11 cellular contexts compared by ENCODE assay signal in genomic region chr19:1471514-1472107, GRCh38. TPM values are rescaled to one million over a fixed set of nuclear protein-coding genes. Genes with fewer than 3 reads are reported as not detected.
A peak's percentile ranks its signal among the peaks of the same experiment; 100 is the strongest.
DNase-seq lines count a peak whose midpoint lies in the region; ATAC-seq and TF ChIP-seq lines count a peak whose summit lies in the region.
"Had no signal": no experiment of that assay in that cellular context is flagged by ENCODE, and none has a peak within 500 bp of the region (broad histone marks: within the 10 kb centered on the region; RNA-seq: fewer than 3 reads in every experiment).

No MANE protein-coding gene starts in this region.

- H3K27me3 ChIP-seq in GM23338 (ENCODE audit: insufficient read depth): peaks cover 66% of the 10 kb centered on the region

- peaks cover 16% of the 10 kb centered on the region; the same call in 1 of the 2 replicates for H4K20me1 ChIP-seq in GM23338 (replicated peaks; ENCODE audit: insufficient read depth)

- peaks cover 6% of the 10 kb centered on the region; the same call in 1 of the 2 replicates for H3K4me1 ChIP-seq in GM23338 (ENCODE audit: insufficient read depth)

- ATAC-seq in GM23338 (no peak), GM19463 (IDR thresholded peaks at IDR 0.05; ENCODE audit: unreplicated experiment) (no peak), HG02678 (IDR thresholded peaks at IDR 0.05; ENCODE audit: unreplicated experiment) (no peak), GM18873 (IDR thresholded peaks at IDR 0.05; ENCODE audit: low FRiP score, unreplicated experiment) (no peak)
- ATAC-seq: upper lobe of right lung had no signal

- peak in 1 of 2 experiments; percentile 42; a peak in 2 of 4 replicates for TF ChIP-seq CTCF in GM23338 (conservative IDR thresholded peaks at IDR 0.05; ENCODE audit: low read depth in 2 of 2)

- H3K4me1 Mint-ChIP-seq in GM23338: peaks cover 6% of the 10 kb centered on the region; the same call in 2 of the 3 replicates

- H3K36me3 ChIP-seq in GM23338 (ENCODE audit: insufficient read depth): no peaks in the 10 kb centered on the region
- H3K36me3 ChIP-seq: upper lobe of right lung had no signal

- peak overlapping the region; percentile 89 for H3K4me2 ChIP-seq in GM23338

- peaks cover 18% of the 10 kb centered on the region for H3F3A ChIP-seq in GM23338 (replicated peaks; ENCODE audit: low read depth)

- H3K4me3 ChIP-seq in GM23338: peak overlapping the region; percentile 63

- no peak overlapping the region for H3K27ac Mint-ChIP-seq in GM23338
- H3K27ac Mint-ChIP-seq: activated naive CD8-positive, alpha-beta T cell treated with anti-CD3 and anti-CD28 coated beads, Interleukin-2, amount 10 ng/mL, durations not matched to agents 7 days and 5 days had no signal

- H3K27me3 Mint-ChIP-seq in GM23338 (ENCODE audit: insufficient read depth, low read depth, poor library complexity): peaks cover 48% of the 10 kb centered on the region

- H3K9me3 Mint-ChIP-seq in GM23338: 0 out of 3 replicates have a peak, but pooled peaks cover 3% of the 10 kb centered on the region
- H3K9me3 Mint-ChIP-seq: activated naive CD8-positive, alpha-beta T cell treated with anti-CD3 and anti-CD28 coated beads, Interleukin-2, amount 10 ng/mL, durations not matched to agents 7 days and 5 days had no signal

- no peak overlapping the region for H3K27ac ChIP-seq in GM23338 (ENCODE audit: low read depth)
- H3K27ac ChIP-seq in angular gyrus (ENCODE audit: low read depth, low read length): peak overlapping the region; percentile 53
- H3K27ac ChIP-seq: upper lobe of right lung had no signal

- no peaks in the 10 kb centered on the region for H3K9me2 ChIP-seq in GM23338 (ENCODE audit: insufficient read depth)

- no peak overlapping the region; the same call in 2 of the 3 replicates for H3K4me3 Mint-ChIP-seq in GM23338

- no peaks in the 10 kb centered on the region; the same call in 2 of the 3 replicates for H3K36me3 Mint-ChIP-seq in GM23338 (ENCODE audit: low read depth)
- H3K36me3 Mint-ChIP-seq: activated naive CD8-positive, alpha-beta T cell treated with anti-CD3 and anti-CD28 coated beads, Interleukin-2, amount 10 ng/mL, durations not matched to agents 7 days and 5 days had no signal

- H2AFZ ChIP-seq in GM23338: no peak overlapping the region

- DNase-seq in CD1c-positive myeloid dendritic cell (ENCODE audit: extremely low spot score) (peak; percentile 39), GM23338 (ENCODE audit: low spot score) (no peak), medulla oblongata (ENCODE audit: extremely low spot score) (peak; percentile 63), AG08396 (ENCODE audit: low spot score) (no peak)
- DNase-seq: activated naive CD8-positive, alpha-beta T cell treated with anti-CD3 and anti-CD28 coated beads, Interleukin-2, amount 10 ng/mL, durations not matched to agents 7 days and 5 days; small intestine; upper lobe of right lung had no signal

- no peaks in the 10 kb centered on the region for H3K79me2 ChIP-seq in GM23338 (replicated peaks; ENCODE audit: insufficient read depth)

TF ChIP-seq in GM23338, 12 proteins besides CTCF, POLR2A, EP300 and RAD21 (continues in another document):
- TF ChIP-seq NANOG (IDR thresholded peaks at IDR 0.05; ENCODE audit: borderline replicate concordance): no peak
- no peak for TF ChIP-seq EZH2phosphoT487 (IDR thresholded peaks at IDR 0.05; ENCODE audit: unreplicated experiment)
- TF ChIP-seq ZNF462 (CRISPR knock-in tag; IDR thresholded peaks at IDR 0.05): no peak
- no peak for TF ChIP-seq REST (IDR thresholded peaks at IDR 0.05; ENCODE audit: unreplicated experiment)

RNA-seq across cellular contexts. Expression of gene C19orf25, which starts 7.4 kb away (rescaled TPM):
- total RNA-seq in GM23338 (2014; rRNA removed; shearing (Covaris generic)): 61.1 and 64.9 TPM in 2 replicates
- 43.5 and 50.1 TPM in 2 replicates for polyA plus RNA-seq in GM23338 (2016; fragmentation: Nextera tagmentation; extraction: Ambion mirVana)

RNA-seq across cellular contexts. Expression of gene PCSK4, which starts 18.5 kb away (rescaled TPM):
- 5.9 and 15.1 TPM in 2 replicates for total RNA-seq in GM23338 (2014; rRNA removed; shearing (Covaris generic))
- polyA plus RNA-seq in GM23338 (2016; fragmentation: Nextera tagmentation; extraction: Ambion mirVana): 3.8 and 5.6 TPM in 2 replicates

RNA-seq across cellular contexts. Expression of gene REEP6, which starts 19.4 kb away (rescaled TPM):
- total RNA-seq in GM23338 (2014; rRNA removed; shearing (Covaris generic)): 14.3 and 15.2 TPM in 2 replicates
- 20.0 and 23.4 TPM in 2 replicates for polyA plus RNA-seq in GM23338 (2016; fragmentation: Nextera tagmentation; extraction: Ambion mirVana)

RNA-seq across cellular contexts. Expression of gene APC2, which starts 21.7 kb away (rescaled TPM):
- 14.3 and 18.3 TPM in 2 replicates for total RNA-seq in GM23338 (2014; rRNA removed; shearing (Covaris generic))
- 1.4 TPM in 2 replicates for polyA plus RNA-seq in GM23338 (2016; fragmentation: Nextera tagmentation; extraction: Ambion mirVana)

RNA-seq across cellular contexts. Expression of gene RPS15, which starts 33.4 kb away (rescaled TPM):
- total RNA-seq in GM23338 (2014; rRNA removed; shearing (Covaris generic)): 2,953 and 3,723 TPM in 2 replicates
- polyA plus RNA-seq in GM23338 (2016; fragmentation: Nextera tagmentation; extraction: Ambion mirVana): 3,861 and 4,267 TPM in 2 replicates

Comparison
In these comparisons a context has a peak if more than half of its experiments do, and no peak if none do; other contexts are left out.
1. DNase-seq: peak in CD1c-positive myeloid dendritic cell (single experiment) and medulla oblongata (single experiment); none in GM23338 (single experiment) and AG08396 (single experiment).